ENCODE assay signal across 11 cellular contexts in the genomic region with DNA sequence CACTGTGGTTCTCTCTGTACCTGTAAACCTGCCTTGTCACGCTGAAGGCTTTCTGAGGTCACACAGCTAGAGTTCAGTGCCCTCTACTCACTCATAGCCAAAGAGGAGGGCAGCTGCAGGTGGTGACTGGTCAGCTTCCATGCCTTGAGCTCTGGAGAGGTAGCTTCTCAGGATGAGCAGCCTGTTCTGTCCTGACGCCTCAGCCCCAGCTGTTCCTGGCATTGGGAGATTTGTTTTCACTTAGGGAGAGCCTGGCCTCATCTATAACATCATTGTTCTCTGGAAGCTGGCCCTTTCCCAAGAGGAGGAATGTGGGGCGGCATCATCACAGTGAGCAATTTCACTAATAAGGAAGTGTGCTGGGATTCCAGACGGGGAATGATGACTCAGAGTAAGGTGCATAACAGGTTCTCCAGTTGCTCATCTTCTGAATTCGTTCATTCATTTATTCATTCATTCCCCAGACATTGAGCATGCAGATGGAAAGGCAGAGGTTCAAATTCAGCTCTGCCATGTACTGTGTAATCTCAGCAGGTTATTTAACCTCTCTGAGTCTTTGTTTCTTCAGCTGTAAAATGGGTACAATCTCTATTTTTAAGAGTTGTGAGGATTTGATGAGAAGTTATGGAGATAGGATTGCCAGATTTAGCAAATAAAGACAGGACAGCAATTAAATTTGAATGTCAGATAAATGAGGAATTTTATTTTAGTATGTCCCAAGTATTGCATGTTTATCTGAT.
DNase-seq lines count a peak whose midpoint lies in the region; ATAC-seq, FAIRE-seq and TF ChIP-seq lines count a peak whose summit lies in the region.
"Had no signal": no experiment of that assay in that cellular context is flagged by ENCODE, and none has a peak within 500 bp of the region (broad histone marks: within the 10 kb centered on the region; RNA-seq: fewer than 3 reads in every experiment).

No MANE protein-coding gene starts in this region.

- H3K14ac ChIP-seq in IMR-90 (replicated peaks; ENCODE audit: low read depth, low read length), result no peak overlapping the region

- H3K36me3 ChIP-seq in IMR-90 (ENCODE audit: control insufficient read depth, insufficient read depth, low read length) (no peaks in the 10 kb centered on the region), keratinocyte (ENCODE audit: control insufficient read depth in 2 of 2, extremely low read depth in 1 of 2, insufficient read depth in 2 of 2, low read length in 2 of 2) (no peaks in the 10 kb centered on the region)

- POLR2A ChIA-PET in IMR-90 (lab: Charles Lee; ENCODE audit: unreplicated experiment), result no interaction called here

- H3K4me3 ChIP-seq in IMR-90 (ENCODE audit: insufficient read depth, low read depth, low read length), result no peak overlapping the region
- peak overlapping the region in 1 of 3 experiments; percentile 47 for H3K4me3 ChIP-seq in keratinocyte (ENCODE audit: control insufficient read depth in 2 of 3, extremely low read depth in 1 of 3, insufficient read depth in 2 of 3, low read depth in 1 of 3, low read length in 3 of 3)

- no peak overlapping the region for H2BK5ac ChIP-seq in IMR-90 (ENCODE audit: low read depth, low read length, poor library complexity, severe bottlenecking)

- TF ChIP-seq CTCF in IMR-90 (conservative IDR thresholded peaks at IDR 0.05; ENCODE audit: low read depth, low read length) (no peak), keratinocyte (optimal IDR thresholded peaks at IDR 0.05 in 1 of 3, IDR thresholded peaks at IDR 0.05 in 1 of 3, conservative IDR thresholded peaks at IDR 0.05 in 1 of 3; ENCODE audit: extremely low read depth in 1 of 3, insufficient read depth in 2 of 3, low read length in 3 of 3) (no peak)

- H2AFZ ChIP-seq in IMR-90 (replicated peaks; ENCODE audit: low read length, poor library complexity), result peak overlapping the region; percentile 70
- peak overlapping the region; percentile 81 for H2AFZ ChIP-seq in keratinocyte (ENCODE audit: control insufficient read depth, low read length)

- no peak overlapping the region for H2BK15ac ChIP-seq in IMR-90 (ENCODE audit: low read depth, low read length)

- H2BK120ac ChIP-seq in IMR-90 (ENCODE audit: low read depth, low read length), result no peak overlapping the region

- no peak overlapping the region for H4K91ac ChIP-seq in IMR-90 (ENCODE audit: insufficient read depth, low read depth, low read length)

- peaks cover 6% of the 10 kb centered on the region for H3K4me1 ChIP-seq in IMR-90 (ENCODE audit: control insufficient read depth, insufficient read depth, low read length)
- peaks cover 56% of the 10 kb centered on the region for H3K4me1 ChIP-seq in keratinocyte (ENCODE audit: control insufficient read depth, extremely low read depth, insufficient read depth, low read length)

- H2AK9ac ChIP-seq in IMR-90 (replicated peaks; ENCODE audit: low read depth, low read length, poor library complexity), result peak overlapping the region; percentile 34

- H3K9me1 ChIP-seq in IMR-90 (ENCODE audit: insufficient read depth, low read length) (peaks cover 4% of the 10 kb centered on the region; the same call in 1 of the 2 replicates), keratinocyte (ENCODE audit: control insufficient read depth, extremely low read depth, insufficient read depth, low read length) (no peaks in the 10 kb centered on the region)

- H3K27me3 ChIP-seq in IMR-90 (ENCODE audit: control insufficient read depth, insufficient read depth, low read length) (0 out of 2 replicates have a peak, but pooled peaks cover 2% of the 10 kb centered on the region), keratinocyte (ENCODE audit: control insufficient read depth, extremely low read depth, insufficient read depth, low read length) (no peaks in the 10 kb centered on the region)

- DNase-seq in AG08395 (ENCODE audit: low spot score) (peak; percentile 81), IMR-90 (peak; percentile 91), amniotic epithelial cell (ENCODE audit: low read depth) (peak; percentile 90), keratinocyte (ENCODE audit: low read depth, low spot score) (peak; percentile 98), NCI-H187 (lab: John Stamatoyannopoulos, UW) (no peak), NCI-H1436 treated with DMSO at 0.1 percent for 48 hours (lab: John Stamatoyannopoulos, UW) (no peak), activated gamma-delta T cell treated with Interleukin-2 at 50 U/mL for 16 hours (no peak)
- no peak for DNase-seq in stimulated activated CD4-positive, alpha-beta T cell treated with anti-CD3 and anti-CD28 coated beads, Interleukin-2, amount 100 ng/mL, for 48 hours
- DNase-seq: activated T-cell treated with anti-CD3 and anti-CD28 coated beads, Interleukin-2, amount 50 U/mL, for 1 hour; CD8-positive, alpha-beta memory T cell; NCI-H446 treated with DMSO at 0.1 percent for 48 hours had no signal

- H4K20me1 ChIP-seq in IMR-90 (ENCODE audit: insufficient read depth, low read length) (no peaks in the 10 kb centered on the region), keratinocyte (ENCODE audit: control insufficient read depth, extremely low read depth, insufficient read depth, low read length) (peaks cover 3% of the 10 kb centered on the region)

- intact Hi-C loops in IMR-90 (cut with micrococcal nuclease), result no loop called here

- H3K23ac ChIP-seq in IMR-90 (ENCODE audit: low read depth, low read length), result no peak overlapping the region

- H4K5ac ChIP-seq in IMR-90 (ENCODE audit: low read depth, low read length), result no peak overlapping the region

- H3K9me3 ChIP-seq in IMR-90 (ENCODE audit: control insufficient read depth, insufficient read depth, low read length) (peaks cover 3% of the 10 kb centered on the region; the same call in 1 of the 2 replicates), keratinocyte (ENCODE audit: control insufficient read depth, low read depth, low read length) (no peaks in the 10 kb centered on the region)

- 0 out of 4 replicates have a peak overlapping the region, but pooled peaks of 1 of the 2 experiments have one; percentile 9 for H4K8ac ChIP-seq in IMR-90 (ENCODE audit: low read depth in 2 of 2, low read length in 2 of 2)

- H3K27ac ChIP-seq in IMR-90 (ENCODE audit: insufficient read depth, low read length), result no peak overlapping the region
- H3K27ac ChIP-seq in keratinocyte (ENCODE audit: control insufficient read depth, insufficient read depth, low read length), result peak overlapping the region; percentile 84

- H3K4ac ChIP-seq in IMR-90 (ENCODE audit: low read depth, low read length), result 0 out of 2 replicates have a peak overlapping the region, but pooled peaks have one; percentile 24

- in situ Hi-C loops in IMR-90 (cut with MboI; ENCODE audit: low sequenced_read_pairs), result no loop called here

- dilution Hi-C loops in IMR-90 (cut with HindIII; ENCODE audit: low sequenced_read_pairs, unreplicated experiment), result no loop called here
- dilution Hi-C loops in keratinocyte (cut with MboI; ENCODE audit: extremely low pct_ligation_motif_present, low sequenced_read_pairs), result no loop called here

- H2AK5ac ChIP-seq in IMR-90 (ENCODE audit: low read depth, low read length), result peak overlapping the region; percentile 54; the same call in 1 of the 2 replicates

- no peak overlapping the region; the same call in 1 of the 2 replicates for H2BK20ac ChIP-seq in IMR-90 (ENCODE audit: low read depth, low read length)

- H3K9ac ChIP-seq in IMR-90 (ENCODE audit: low read depth, low read length) (no peak overlapping the region), keratinocyte (ENCODE audit: control insufficient read depth, extremely low read depth, insufficient read depth, low read length) (peak overlapping the region; percentile 55)

- H3K4me2 ChIP-seq in IMR-90 (ENCODE audit: low read depth, low read length), result 0 out of 2 replicates have a peak overlapping the region, but pooled peaks have one; percentile 2
- peak overlapping the region; percentile 85 for H3K4me2 ChIP-seq in keratinocyte (ENCODE audit: control insufficient read depth, extremely low read depth, insufficient read depth, low read depth, low read length)

- H3K79me1 ChIP-seq in IMR-90 (ENCODE audit: low read depth in 1 of 2, low read length in 2 of 2), result no peaks in the 10 kb centered on the region; a peak in 1 of 4 replicates

- peak; percentile 100 for FAIRE-seq in keratinocyte (lab: Jason Lieb, UNC)

- no peak overlapping the region for H3K18ac ChIP-seq in IMR-90 (ENCODE audit: low read depth, low read length)

- BruUV-seq in IMR-90 (replicated peaks; lab: Mats Ljungman, UMichigan), result no TSS peak

- H3K79me2 ChIP-seq in keratinocyte (ENCODE audit: control insufficient read depth, insufficient read depth, low read length), result peaks cover 4% of the 10 kb centered on the region

- ATAC-seq in IMR-90 (ENCODE audit: low read depth), result peak; percentile 75

- WGBS in IMR-90 (ENCODE audit: extremely low coverage in 2 of 2, insufficient read length in 1 of 2), 2 experiments, result no CpG with 5 or more reads among the region's 5 CpGs

- H3K56ac ChIP-seq in IMR-90 (ENCODE audit: extremely low read depth, insufficient read depth, low read length), result no peak overlapping the region

- no peak for TF ChIP-seq RAD21 in IMR-90 (IDR thresholded peaks at IDR 0.05; ENCODE audit: low read length)

- TF ChIP-seq POLR2A in IMR-90 (IDR thresholded peaks at IDR 0.05; ENCODE audit: low read depth, low read length), result no peak

- CTCF ChIA-PET in IMR-90 (lab: Yijun Ruan, JAX), result interaction anchor here (0.8 kb wide), 1 partner anchor 12 kb away, joined by 3 read pairs; no protein-coding TSS in a partner anchor

TF ChIP-seq in IMR-90, 13 proteins besides CTCF, POLR2A, EP300 and RAD21:
- TF ChIP-seq FOS (IDR thresholded peaks at IDR 0.05; ENCODE audit: low read depth, low read length) (peak; percentile 56), CEBPB (IDR thresholded peaks at IDR 0.05; ENCODE audit: low read depth, low read length) (peak; percentile 24; the same call in 1 of the 2 replicates), MXI1 (IDR thresholded peaks at IDR 0.05; ENCODE audit: borderline replicate concordance, low read depth, low read length) (no peak), RCOR1 (IDR thresholded peaks at IDR 0.05; ENCODE audit: insufficient replicate concordance, low read length) (peak; percentile 53), BHLHE40 (IDR thresholded peaks at IDR 0.05; ENCODE audit: low read depth, low read length) (peak; percentile 61)
- TF ChIP-seq, protein P1, sequence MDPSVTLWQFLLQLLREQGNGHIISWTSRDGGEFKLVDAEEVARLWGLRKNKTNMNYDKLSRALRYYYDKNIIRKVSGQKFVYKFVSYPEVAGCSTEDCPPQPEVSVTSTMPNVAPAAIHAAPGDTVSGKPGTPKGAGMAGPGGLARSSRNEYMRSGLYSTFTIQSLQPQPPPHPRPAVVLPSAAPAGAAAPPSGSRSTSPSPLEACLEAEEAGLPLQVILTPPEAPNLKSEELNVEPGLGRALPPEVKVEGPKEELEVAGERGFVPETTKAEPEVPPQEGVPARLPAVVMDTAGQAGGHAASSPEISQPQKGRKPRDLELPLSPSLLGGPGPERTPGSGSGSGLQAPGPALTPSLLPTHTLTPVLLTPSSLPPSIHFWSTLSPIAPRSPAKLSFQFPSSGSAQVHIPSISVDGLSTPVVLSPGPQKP (IDR thresholded peaks at IDR 0.05; ENCODE audit: borderline replicate concordance, low read depth, low read length), result no peak

Comparison
In these comparisons a context has a peak if more than half of its experiments do, and no peak if none do; other contexts are left out.
1. DNase-seq: peak in AG08395 (single experiment), IMR-90 (single experiment), amniotic epithelial cell (single experiment) and keratinocyte (single experiment); none in NCI-H187 (0 of 2), stimulated activated CD4-positive, alpha-beta T cell treated with anti-CD3 and anti-CD28 coated beads, Interleukin-2, amount 100 ng/mL, for 48 hours (0 of 2), NCI-H1436 treated with DMSO at 0.1 percent for 48 hours (single experiment) and activated gamma-delta T cell treated with Interleukin-2 at 50 U/mL for 16 hours (single experiment).